In the genomic region with DNA sequence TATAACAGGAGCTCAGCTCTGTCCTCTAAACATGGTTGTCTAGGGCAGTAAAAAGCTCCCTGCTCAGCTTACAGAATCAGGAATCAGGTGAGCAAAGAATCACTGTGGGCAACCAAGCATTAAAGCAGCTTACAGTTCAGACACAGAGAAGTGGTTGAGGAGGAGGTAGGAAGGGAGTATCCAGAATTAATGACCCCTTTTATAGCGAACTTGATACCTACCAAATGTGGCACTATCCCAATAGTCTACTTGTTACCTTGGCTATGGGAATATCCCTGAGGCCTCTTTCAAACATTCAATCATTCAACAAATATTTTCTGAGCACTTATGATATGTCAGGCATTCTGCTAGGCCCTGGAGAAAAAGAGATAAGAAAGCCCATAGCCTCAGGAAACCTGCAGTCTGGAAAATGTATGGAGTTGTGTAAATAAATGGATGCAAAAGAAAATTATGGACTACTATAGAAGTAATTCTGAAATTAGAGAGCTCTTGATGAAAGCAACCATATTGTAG, we compare ENCODE assay signal across 16 cellular contexts.
DNase-seq lines count a peak whose midpoint lies in the region; ATAC-seq lines count a peak whose summit lies in the region.
"Had no signal": no experiment of that assay in that cellular context is flagged by ENCODE, and none has a peak within 500 bp of the region (broad histone marks: within the 10 kb centered on the region; RNA-seq: fewer than 3 reads in every experiment).

No MANE protein-coding gene starts in this region.

- no peaks in the 10 kb centered on the region for H3K9me3 Mint-ChIP-seq in immature natural killer cell

- H3K27me3 ChIP-seq in trophoblast cell (ENCODE audit: insufficient read depth, low read length): no peaks in the 10 kb centered on the region
- H3K27me3 ChIP-seq: tibial artery had no signal

- no peak overlapping the region for H2BK120ac ChIP-seq in trophoblast cell (ENCODE audit: insufficient read depth, low read length, poor library complexity)

- no peaks in the 10 kb centered on the region for H3K36me3 ChIP-seq in trophoblast cell (ENCODE audit: control insufficient read depth in 1 of 2, insufficient read depth in 2 of 2, low read length in 2 of 2)
- H3K36me3 ChIP-seq: tibial artery had no signal

- H3K27ac ChIP-seq in trophoblast cell (ENCODE audit: low read depth, low read length): no peak overlapping the region
- H3K27ac ChIP-seq: tibial artery had no signal

- no peak overlapping the region for H2AFZ ChIP-seq in trophoblast cell (ENCODE audit: insufficient read depth, low read length, poor library complexity)

- H3K14ac ChIP-seq in trophoblast cell (ENCODE audit: low read length): no peak overlapping the region

- no peaks in the 10 kb centered on the region for H3K9me3 ChIP-seq in trophoblast cell (ENCODE audit: insufficient read depth, low read depth, low read length)
- H3K9me3 ChIP-seq: tibial artery had no signal

- H3K18ac ChIP-seq in trophoblast cell (ENCODE audit: low read length): no peak overlapping the region

- no peak overlapping the region for H2BK12ac ChIP-seq in trophoblast cell (ENCODE audit: low read length)

- H3K23ac ChIP-seq in trophoblast cell (ENCODE audit: low read length): no peak overlapping the region

- H3K79me2 ChIP-seq in trophoblast cell (ENCODE audit: control insufficient read depth, insufficient read depth, low read length, poor library complexity): no peaks in the 10 kb centered on the region

- H2BK5ac ChIP-seq in trophoblast cell (ENCODE audit: low read depth, low read length, poor library complexity): no peak overlapping the region

- no peak overlapping the region for H3K27ac Mint-ChIP-seq in immature natural killer cell

- peaks cover 0 to 8% (median 0%) of the 10 kb centered on the region in 3 donors for H3K27me3 Mint-ChIP-seq in immature natural killer cell (ENCODE audit: low read depth in 3 of 3)

- no peak overlapping the region for H3K9ac ChIP-seq in trophoblast cell (ENCODE audit: low read length)

- peaks cover 2 to 6% of the 10 kb centered on the region in 2 experiments for H3K4me1 ChIP-seq in trophoblast cell (ENCODE audit: control insufficient read depth in 1 of 2, insufficient read depth in 2 of 2, low read length in 2 of 2)

- no peak overlapping the region for H4K91ac ChIP-seq in trophoblast cell (ENCODE audit: low read depth, low read length)

- H3K4me1 Mint-ChIP-seq in immature natural killer cell: no peaks in the 10 kb centered on the region

- peak; percentile 63 for DNase-seq in DMS79 treated with DMSO at 0.1 percent for 48 hours (lab: John Stamatoyannopoulos, UW)
- DNase-seq in NCI-H2081 treated with DMSO at 0.1 percent for 48 hours (lab: John Stamatoyannopoulos, UW): peak; percentile 18
- DNase-seq in NCI-H82 treated with DMSO at 0.1 percent for 48 hours (lab: John Stamatoyannopoulos, UW; ENCODE audit: unreplicated experiment): peak; percentile 63
- DNase-seq in trophoblast cell: peak; percentile 69 to 91
- DNase-seq in globus pallidus (ENCODE audit: low spot score): no peak
- no peak for DNase-seq in immature natural killer cell
- DNase-seq: activated gamma-delta T cell, cerebellar nuclear complex, KG1, left ventricle myocardium superior, NCI-H1105, SIG-M5, T-helper 2 cell, tibial artery had no signal

- H2AK5ac ChIP-seq in trophoblast cell (ENCODE audit: low read length): no peak overlapping the region

- no peak overlapping the region for H3K4me2 ChIP-seq in trophoblast cell (ENCODE audit: low read length)
- H3K4me2 ChIP-seq: smooth muscle cell had no signal

- no peak overlapping the region for H3K4ac ChIP-seq in trophoblast cell (ENCODE audit: low read depth, low read length)

- ATAC-seq in GM19035 (IDR thresholded peaks at IDR 0.05; ENCODE audit: unreplicated experiment): no peak
- ATAC-seq: left ventricle myocardium superior had no signal

- no peak overlapping the region for H4K12ac ChIP-seq in trophoblast cell (ENCODE audit: low read depth, low read length)

- no peaks in the 10 kb centered on the region for H3K79me1 ChIP-seq in trophoblast cell (ENCODE audit: low read length)

- no peak overlapping the region for H3K4me3 Mint-ChIP-seq in immature natural killer cell

- WGBS in trophoblast cell (ENCODE audit: extremely low coverage, insufficient coverage, insufficient read length): no CpG with 5 or more reads among the region's 1 CpG

- H4K8ac ChIP-seq in trophoblast cell (ENCODE audit: low read depth, low read length): no peak overlapping the region

- no peak overlapping the region for H3K4me3 ChIP-seq in trophoblast cell (ENCODE audit: low read depth, low read length)
- H3K4me3 ChIP-seq: smooth muscle cell, tibial artery had no signal

- H3K36me3 Mint-ChIP-seq in immature natural killer cell: no peaks in the 10 kb centered on the region

Comparison
In these comparisons a context has a peak if more than half of its experiments do, and no peak if none do; other contexts are left out.
1. DNase-seq: peak in DMS79 treated with DMSO at 0.1 percent for 48 hours (single experiment), NCI-H2081 treated with DMSO at 0.1 percent for 48 hours (single experiment), NCI-H82 treated with DMSO at 0.1 percent for 48 hours (single experiment) and trophoblast cell (2 of 2); none in globus pallidus (single experiment) and immature natural killer cell (0 of 3).